Comparison of ENCODE assay signal across 6 cellular contexts in the genomic region with DNA sequence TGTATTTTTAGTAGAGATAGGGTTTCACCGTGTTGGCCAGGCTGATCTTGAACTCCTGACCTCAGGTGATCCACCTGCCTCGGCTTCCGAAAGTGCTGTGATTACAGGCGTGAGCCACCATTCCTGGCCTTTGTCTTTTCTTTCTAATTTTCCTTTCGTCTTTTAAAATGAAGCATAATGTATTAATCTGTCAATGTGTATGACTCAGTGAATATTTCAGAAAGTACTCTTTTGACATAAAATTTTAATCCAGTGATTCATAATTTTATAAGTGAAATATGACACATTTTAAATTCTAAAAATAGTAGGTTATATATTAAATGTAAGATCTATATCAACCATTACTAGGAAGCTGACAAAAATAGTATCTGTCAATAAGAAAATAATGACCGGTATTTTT.
"Had no signal": no experiment of that assay in that cellular context is flagged by ENCODE, and none has a peak within 500 bp of the region (broad histone marks: within the 10 kb centered on the region; RNA-seq: fewer than 3 reads in every experiment).

No MANE protein-coding gene starts in this region.

- DNase-seq: IMR-90 had no signal

- FAIRE-seq: HepG2, HTR-8/SVneo, K562 had no signal

- H3K27ac Mint-ChIP-seq: IgD-negative memory B cell had no signal

- ATAC-seq: HepG2, K562 had no signal

- H3K27ac ChIP-seq: HL-60 had no signal

- H3K4me3 Mint-ChIP-seq: IgD-negative memory B cell had no signal

- H3K4me3 ChIP-seq: K562 had no signal

- H3K36me3 Mint-ChIP-seq: IgD-negative memory B cell had no signal
